Comparison of ENCODE assay signal across 8 cellular contexts in genomic region chr19:18895828-18896341, GRCh38. TPM values are rescaled to one million over a fixed set of nuclear protein-coding genes. Genes with fewer than 3 reads are reported as not detected.
DNase-seq lines count a peak whose midpoint lies in the region; ATAC-seq and TF ChIP-seq lines count a peak whose summit lies in the region.

CERS1 (minus strand) TSS chr19:18896158; CDS start chr19:18896072, 86 bp downstream.

- TF ChIP-seq CTCF in heart left ventricle (IDR thresholded peaks at IDR 0.05) (no peak), WTC11 (IDR thresholded peaks at IDR 0.05) (no peak), right atrium auricular region (IDR thresholded peaks at IDR 0.05) (no peak)

- H3K9me3 ChIP-seq in heart left ventricle (no peaks in the 10 kb centered on the region), right atrium auricular region (no peaks in the 10 kb centered on the region), skeletal muscle tissue (ENCODE audit: control insufficient read depth in 3 of 3, low read length in 3 of 3) (no peaks in the 10 kb centered on the region), Karpas-422 (ENCODE audit: low read length) (no peaks in the 10 kb centered on the region)

- H3K27me3 Mint-ChIP-seq in WTC11 (ENCODE audit: low read depth): peaks cover 16% of the 10 kb centered on the region

- no peaks in the 10 kb centered on the region for H3K9me2 ChIP-seq in Karpas-422 (replicated peaks; ENCODE audit: insufficient read depth, low read length)

- no peaks in the 10 kb centered on the region for H3K4me1 Mint-ChIP-seq in WTC11

- H3K36me3 ChIP-seq in heart left ventricle: peaks cover 0 to 22% (median 16%) of the 10 kb centered on the region in 9 donors
- H3K36me3 ChIP-seq in right atrium auricular region: peaks cover 15% of the 10 kb centered on the region
- H3K36me3 ChIP-seq in skeletal muscle tissue (ENCODE audit: control insufficient read depth in 3 of 3, insufficient read depth in 3 of 3, low read length in 3 of 3): peaks cover 2 to 9% (median 7%) of the 10 kb centered on the region in 3 donors
- H3K36me3 ChIP-seq in Karpas-422 (ENCODE audit: insufficient read depth, low read length): no peaks in the 10 kb centered on the region

- CTCF ChIA-PET in WTC11 (lab: Charles Lee): interaction anchor here (0.6 to 3.5 kb wide), 13 partner anchors 20 to 122 kb away, joined by 3 to 35 read pairs (median 5); partner anchors contain the start of genes COPE, DDX49 and UPF1

- H3K4me1 ChIP-seq in heart left ventricle (peaks cover 0 to 33% (median 13%) of the 10 kb centered on the region in 12 donors), right atrium auricular region (peaks cover 0 to 32% of the 10 kb centered on the region in 2 donors), skeletal muscle tissue (ENCODE audit: control insufficient read depth in 3 of 3, insufficient read depth in 3 of 3, low read length in 3 of 3) (peaks cover 18 to 30% (median 25%) of the 10 kb centered on the region in 3 donors), Karpas-422 (ENCODE audit: low read length) (no peaks in the 10 kb centered on the region)

- intact Hi-C loops in heart left ventricle (cut with DNase I): loop anchor here in 2 of 10 donors (10.0 kb wide), 1 partner anchor 89 kb away; no protein-coding TSS in a partner anchor
- intact Hi-C loops in Right ventricle myocardium inferior (cut with DNase I): loop anchor here (10.0 kb wide), 1 partner anchor 89 kb away; no protein-coding TSS in a partner anchor

- H2AFZ ChIP-seq in Karpas-422 (ENCODE audit: low read length): no peak within 1 kb of the TSS

- H3K79me2 ChIP-seq in Karpas-422 (ENCODE audit: low read length): no peaks in the 10 kb centered on the region

- peak within 1 kb of the TSS; percentile 80 for H3K4me3 Mint-ChIP-seq in WTC11

- H3K9me3 Mint-ChIP-seq in WTC11: no peaks in the 10 kb centered on the region

- H3K27ac ChIP-seq in heart left ventricle (peak within 1 kb of the TSS in 2 of 12 donors; percentile 2 to 45), right atrium auricular region (peak within 1 kb of the TSS in 1 of 2 donors; percentile 16), skeletal muscle tissue (ENCODE audit: low read depth, low read length) (no peak within 1 kb of the TSS), Karpas-422 (ENCODE audit: low read length) (no peak within 1 kb of the TSS)

- DNase-seq in heart left ventricle: peak in 1 of 5 donors; percentile 17
- no peak for DNase-seq in Right ventricle myocardium inferior (ENCODE audit: missing footprints)
- peak; percentile 48 for DNase-seq in WTC11 (ENCODE audit: low spot score)
- DNase-seq in right atrium auricular region (ENCODE audit: low spot score): no peak
- DNase-seq in activated CD8-positive, alpha-beta memory T cell treated with anti-CD3 and anti-CD28 coated beads, Interleukin-2, amount 50 U/mL, for 4 hours: no peak
- DNase-seq in Karpas-422: no peak
- no peak for DNase-seq in A172 (ENCODE audit: low spot score)

- POLR2A ChIA-PET in WTC11 (lab: Charles Lee): interaction anchor here (0.6 to 1.3 kb wide), 3 partner anchors 23 to 573 kb away, joined by 3 read pairs; partner anchors contain the start of genes COPE and LSM4

- ATAC-seq in heart left ventricle (no peak), Right ventricle myocardium inferior (no peak), WTC11 (peak; percentile 46)

- H3K9ac ChIP-seq in skeletal muscle tissue (ENCODE audit: low read depth in 1 of 3, low read length in 3 of 3) (peak within 1 kb of the TSS; percentile 65 to 80 (median 68)), Karpas-422 (ENCODE audit: low read length) (no peak within 1 kb of the TSS)

- H3K36me3 Mint-ChIP-seq in WTC11: no peaks in the 10 kb centered on the region

- no peak within 1 kb of the TSS for H3K27ac Mint-ChIP-seq in WTC11

- WGBS in heart left ventricle, 4 donors: 1 to 2% (median 1%) methylated on average over 22 to 88 of the region's 88 CpGs

- no peak within 1 kb of the TSS for H3K4me2 ChIP-seq in Karpas-422 (ENCODE audit: low read depth, low read length, poor library complexity, severe bottlenecking)

- H3K27me3 ChIP-seq in heart left ventricle (peaks cover 0 to 26% (median 12%) of the 10 kb centered on the region in 9 donors), right atrium auricular region (no peaks in the 10 kb centered on the region), skeletal muscle tissue (ENCODE audit: control insufficient read depth in 3 of 3, insufficient read depth in 3 of 3, low read length in 3 of 3) (peaks cover 0 to 6% (median 3%) of the 10 kb centered on the region in 3 donors), Karpas-422 (ENCODE audit: low read length) (no peaks in the 10 kb centered on the region)

- H3K4me3 ChIP-seq in heart left ventricle: peak within 1 kb of the TSS in 11 of 12 donors; percentile 31 to 64 (median 53)
- peak within 1 kb of the TSS; percentile 29 to 55 for H3K4me3 ChIP-seq in right atrium auricular region
- H3K4me3 ChIP-seq in skeletal muscle tissue (ENCODE audit: low read length in 3 of 3): peak within 1 kb of the TSS; percentile 59 to 73 (median 68)
- no peak within 1 kb of the TSS for H3K4me3 ChIP-seq in Karpas-422 (ENCODE audit: low read length)

- H4K20me1 ChIP-seq in Karpas-422 (ENCODE audit: insufficient read depth, low read depth, low read length): no peaks in the 10 kb centered on the region

- TF ChIP-seq POLR2A in heart left ventricle (IDR thresholded peaks at IDR 0.05): no peak

TF ChIP-seq in WTC11, 78 proteins besides CTCF, POLR2A, EP300 and RAD21 (continues in another document):
- TF ChIP-seq E2F5 (CRISPR knock-in tag; IDR thresholded peaks at IDR 0.05): no peak
- no peak for TF ChIP-seq CDX4 (CRISPR knock-in tag; IDR thresholded peaks at IDR 0.05; ENCODE audit: borderline replicate concordance)
- TF ChIP-seq SP1 (CRISPR knock-in tag; conservative IDR thresholded peaks at IDR 0.05): peak; percentile 59
- no peak for TF ChIP-seq ZSCAN18 (CRISPR knock-in tag; IDR thresholded peaks at IDR 0.05)
- no peak for TF ChIP-seq MXD4 (CRISPR knock-in tag; IDR thresholded peaks at IDR 0.05; ENCODE audit: borderline replicate concordance)
- no peak for TF ChIP-seq PRDM15 (CRISPR knock-in tag; IDR thresholded peaks at IDR 0.05)
- 0 out of 2 replicates have a peak, but pooled peaks have one; percentile 8 for TF ChIP-seq JUN (CRISPR knock-in tag; IDR thresholded peaks at IDR 0.05)
- TF ChIP-seq ZNF423 (CRISPR knock-in tag; IDR thresholded peaks at IDR 0.05): no peak

RNA-seq across cellular contexts. Expression of gene CERS1, which starts in this region (rescaled TPM):
- total RNA-seq in heart left ventricle (1 to 10 TPM in 4 of 9 donors, under 1 TPM in 5; 0.21 to 2.1 (median 0.72) TPM), Right ventricle myocardium inferior (0.30 TPM), WTC11 (2021) (14.7 to 24.5 TPM (median 22.6 TPM) in 3 replicates), right atrium auricular region (1 to 10 TPM in 1 of 2 donors, under 1 TPM in 1; 0.79 to 1.6 TPM), skeletal muscle tissue (17.7 TPM)
- polyA plus RNA-seq in heart left ventricle: under 1 TPM; 0.27 to 0.40 TPM
- total RNA-seq in Karpas-422 (2014; rRNA removed; shearing (Covaris generic); ENCODE audit: low replicate concordance): not detected in 2 replicates
- total RNA-seq in A172 (2014; rRNA removed; shearing (Covaris generic)): 3.1 and 5.3 TPM in 2 replicates
